ENCODE assay signal across 8 cellular contexts in the genomic region with DNA sequence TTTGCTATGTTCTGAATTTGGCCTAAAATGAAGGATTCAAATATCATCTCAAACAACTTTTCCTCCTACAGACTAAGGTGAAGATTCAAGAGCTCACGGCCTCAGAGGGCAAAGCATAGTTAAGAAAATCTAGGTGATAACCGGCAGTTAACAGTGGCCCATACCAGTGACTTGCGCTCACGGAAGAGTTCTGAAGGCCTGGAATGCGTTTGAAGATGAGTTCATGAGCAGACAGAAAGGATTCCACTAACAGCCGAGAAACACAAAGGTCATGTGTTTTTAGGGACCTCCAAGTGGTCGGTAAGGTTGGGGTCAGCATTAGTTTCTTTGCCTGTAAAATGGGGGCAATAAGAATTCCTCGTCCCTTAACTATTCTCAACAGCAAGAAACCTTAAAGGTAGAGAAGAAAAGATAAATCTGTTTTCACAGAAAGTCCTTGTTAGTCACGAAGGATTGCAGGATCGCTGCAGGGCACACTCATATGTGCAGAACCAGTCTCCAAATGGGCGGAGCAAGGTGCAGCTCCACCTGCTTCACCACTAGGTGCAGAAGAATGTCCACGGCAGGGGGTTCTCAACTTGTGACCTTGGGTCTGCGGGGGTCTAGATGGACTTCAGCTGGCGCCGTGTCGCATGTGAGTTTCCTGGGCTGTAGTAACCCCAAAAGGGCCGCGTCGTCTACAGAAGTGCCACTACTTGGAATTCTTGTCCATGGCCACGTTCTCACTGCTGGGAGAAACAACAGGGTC. TPM values are rescaled to one million over a fixed set of nuclear protein-coding genes. Genes with fewer than 3 reads are reported as not detected.
A peak's percentile ranks its signal among the peaks of the same experiment; 100 is the strongest.
DNase-seq lines count a peak whose midpoint lies in the region; ATAC-seq, FAIRE-seq and TF ChIP-seq lines count a peak whose summit lies in the region.

No MANE protein-coding gene starts in this region.

- peak overlapping the region; percentile 81 to 91 for H3K4me3 ChIP-seq in cardiac fibroblast (replicated peaks in 1 of 2; ENCODE audit: low read depth in 2 of 2, low read length in 2 of 2)

- no peak for FAIRE-seq in frontal cortex (lab: Jason Lieb, UNC)

- H3K27ac Mint-ChIP-seq in T-helper 17 cell (peak overlapping the region; percentile 91), memory B cell (peak overlapping the region; percentile 87)
- peak overlapping the region; percentile 89 for H3K27ac Mint-ChIP-seq in stimulated activated effector memory CD8-positive, alpha-beta T cell treated with anti-CD3 and anti-CD28 coated beads, Interleukin-12 subunit alpha, Interleukin-12 subunit beta, amount 100 ng/mL, for 72 hours

- H3K9me3 Mint-ChIP-seq in memory B cell, result no peaks in the 10 kb centered on the region
- no peaks in the 10 kb centered on the region for H3K9me3 Mint-ChIP-seq in stimulated activated effector memory CD8-positive, alpha-beta T cell treated with anti-CD3 and anti-CD28 coated beads, Interleukin-12 subunit alpha, Interleukin-12 subunit beta, amount 100 ng/mL, for 72 hours

- no peaks in the 10 kb centered on the region for H3K27me3 Mint-ChIP-seq in T-helper 17 cell
- no peaks in the 10 kb centered on the region for H3K27me3 Mint-ChIP-seq in memory B cell

- no peaks in the 10 kb centered on the region for H3K9me3 ChIP-seq in T-helper 17 cell (ENCODE audit: control insufficient read depth, low read length, poor library complexity, severe bottlenecking)

- peaks cover 2% of the 10 kb centered on the region for H3K36me3 Mint-ChIP-seq in T-helper 17 cell (ENCODE audit: low read depth)
- H3K36me3 Mint-ChIP-seq in memory B cell, result peaks cover 7% of the 10 kb centered on the region
- peaks cover 6% of the 10 kb centered on the region for H3K36me3 Mint-ChIP-seq in stimulated activated effector memory CD8-positive, alpha-beta T cell treated with anti-CD3 and anti-CD28 coated beads, Interleukin-12 subunit alpha, Interleukin-12 subunit beta, amount 100 ng/mL, for 72 hours

- TF ChIP-seq CTCF in cardiac fibroblast (IDR thresholded peaks at IDR 0.05; ENCODE audit: low read depth, low read length), result peak; percentile 26

- ATAC-seq in HG03159 (IDR thresholded peaks at IDR 0.05; ENCODE audit: unreplicated experiment) (peak; percentile 26), T-helper 17 cell (peak; percentile 32), memory B cell (ENCODE audit: low read depth) (peak; percentile 32)
- peak; percentile 53 for ATAC-seq in stimulated activated effector memory CD8-positive, alpha-beta T cell treated with anti-CD3 and anti-CD28 coated beads, Interleukin-12 subunit alpha, Interleukin-12 subunit beta, amount 100 ng/mL, for 72 hours

- peak; percentile 38 for DNase-seq in activated gamma-delta T cell treated with Interleukin-2 at 50 U/mL for 16 hours
- DNase-seq in activated gamma-delta T cell (lab: John Stamatoyannopoulos, UW), result no peak
- peak; percentile 18 to 19 (median 19) for DNase-seq in T-helper 17 cell
- DNase-seq in cardiac fibroblast (ENCODE audit: low read depth in 2 of 2), result peak in 1 of 2 donors; percentile 16
- peak in 1 of 2 donors; percentile 44 for DNase-seq in memory B cell (ENCODE audit: low spot score in 2 of 2)
- DNase-seq in stimulated activated effector memory CD8-positive, alpha-beta T cell treated with anti-CD3 and anti-CD28 coated beads, Interleukin-12 subunit alpha, Interleukin-12 subunit beta, amount 100 ng/mL, for 72 hours (ENCODE audit: low spot score in 2 of 2), result no peak
- DNase-seq in frontal cortex (ENCODE audit: low spot score in 2 of 2), result no peak

- H3K4me1 Mint-ChIP-seq in T-helper 17 cell (peaks cover 43% of the 10 kb centered on the region), memory B cell (peaks cover 51% of the 10 kb centered on the region)
- H3K4me1 Mint-ChIP-seq in stimulated activated effector memory CD8-positive, alpha-beta T cell treated with anti-CD3 and anti-CD28 coated beads, Interleukin-12 subunit alpha, Interleukin-12 subunit beta, amount 100 ng/mL, for 72 hours, result peaks cover 48% of the 10 kb centered on the region

- peak overlapping the region; percentile 95 for H3K4me3 Mint-ChIP-seq in T-helper 17 cell
- H3K4me3 Mint-ChIP-seq in memory B cell, result peak overlapping the region; percentile 89
- H3K4me3 Mint-ChIP-seq in stimulated activated effector memory CD8-positive, alpha-beta T cell treated with anti-CD3 and anti-CD28 coated beads, Interleukin-12 subunit alpha, Interleukin-12 subunit beta, amount 100 ng/mL, for 72 hours, result peak overlapping the region; percentile 97

RNA-seq across cellular contexts. Expression of gene RPIA, which starts 0.7 kb away (rescaled TPM):
- total RNA-seq in T-helper 17 cell (10 to 100 TPM; 15.8 to 26.4 TPM), frontal cortex (10.2 TPM)

Comparison
In these comparisons a context has a peak if more than half of its experiments do, and no peak if none do; other contexts are left out.
1. DNase-seq: peak in activated gamma-delta T cell treated with Interleukin-2 at 50 U/mL for 16 hours (single experiment) and T-helper 17 cell (3 of 3); none in activated gamma-delta T cell (single experiment), stimulated activated effector memory CD8-positive, alpha-beta T cell treated with anti-CD3 and anti-CD28 coated beads, Interleukin-12 subunit alpha, Interleukin-12 subunit beta, amount 100 ng/mL, for 72 hours (0 of 2) and frontal cortex (0 of 2).
2. Peak in every context shown above with its lines, with median percentiles within 50 percentile points of each other: ATAC-seq, H3K27ac Mint-ChIP-seq and H3K4me3 Mint-ChIP-seq.